ENCODE assay signal across 17 cellular contexts in genomic region chr1:109631513-109632260, GRCh38. TPM values are rescaled to one million over a fixed set of nuclear protein-coding genes. Genes with fewer than 3 reads are reported as not detected.
DNase-seq lines count a peak whose midpoint lies in the region; ATAC-seq, FAIRE-seq and TF ChIP-seq lines count a peak whose summit lies in the region.
"Had no signal": no experiment of that assay in that cellular context is flagged by ENCODE, and none has a peak within 500 bp of the region (broad histone marks: within the 10 kb centered on the region; RNA-seq: fewer than 3 reads in every experiment).

No MANE protein-coding gene starts in this region.

- peaks cover 18% of the 10 kb centered on the region for H3K4me1 Mint-ChIP-seq in activated T-cell treated with anti-CD3 and anti-CD28 coated beads, Interleukin-2, amount 50 U/mL, for 72 hours (ENCODE audit: low read depth)
- peaks cover 15% of the 10 kb centered on the region for H3K4me1 Mint-ChIP-seq in activated T-cell treated with anti-CD3 and anti-CD28 coated beads, Interleukin-2, amount 50 U/mL, for 4 hours (ENCODE audit: low read depth)
- H3K4me1 Mint-ChIP-seq in WTC11, result peaks cover 25% of the 10 kb centered on the region

- CTCF ChIA-PET in WTC11 (lab: Charles Lee), result interaction anchor here (1.2 to 4.6 kb wide), 8 partner anchors 8 to 145 kb away, joined by 3 to 100 read pairs (median 22); partner anchors contain the start of genes AMIGO1, AMPD2, GNAI3 and GNAT2

- H3K4me3 ChIP-seq in kidney (ENCODE audit: low read length in 2 of 2) (no peak overlapping the region), stomach smooth muscle (ENCODE audit: low read length in 2 of 2) (no peak overlapping the region)
- H3K4me3 ChIP-seq: GM23248, left ventricle myocardium inferior had no signal

- no peaks in the 10 kb centered on the region for H3K27me3 Mint-ChIP-seq in activated T-cell treated with anti-CD3 and anti-CD28 coated beads, Interleukin-2, amount 50 U/mL, for 72 hours (ENCODE audit: low read depth)
- no peaks in the 10 kb centered on the region for H3K27me3 Mint-ChIP-seq in activated T-cell treated with anti-CD3 and anti-CD28 coated beads, Interleukin-2, amount 50 U/mL, for 4 hours (ENCODE audit: low read depth)
- no peaks in the 10 kb centered on the region for H3K27me3 Mint-ChIP-seq in WTC11 (ENCODE audit: low read depth)
- H3K27me3 Mint-ChIP-seq: progenitor cell of endocrine pancreas had no signal

- H3K36me3 Mint-ChIP-seq in activated T-cell treated with anti-CD3 and anti-CD28 coated beads, Interleukin-2, amount 50 U/mL, for 72 hours (ENCODE audit: insufficient read depth in 2 of 2), result peaks cover 2 to 9% of the 10 kb centered on the region in 2 donors
- H3K36me3 Mint-ChIP-seq in activated T-cell treated with anti-CD3 and anti-CD28 coated beads, Interleukin-2, amount 50 U/mL, for 4 hours (ENCODE audit: insufficient read depth), result peaks cover 21% of the 10 kb centered on the region
- H3K36me3 Mint-ChIP-seq in WTC11, result peaks cover 30% of the 10 kb centered on the region

- POLR2A ChIA-PET in WTC11 (lab: Charles Lee), result no interaction called here

- no peak for DNase-seq in activated T-cell treated with anti-CD3 and anti-CD28 coated beads, Interleukin-2, amount 50 U/mL, for 72 hours
- no peak for DNase-seq in activated T-cell treated with anti-CD3 and anti-CD28 coated beads, Interleukin-2, amount 50 U/mL, for 4 hours
- DNase-seq in kidney, result peak; percentile 67
- no peak for DNase-seq in iPS-NIHi11 (ENCODE audit: low spot score)
- no peak for DNase-seq in WTC11 (ENCODE audit: low spot score)
- DNase-seq: activated CD8-positive, alpha-beta memory T cell treated with anti-CD3 and anti-CD28 coated beads, Interleukin-2, amount 50 U/mL, for 4 hours; foreskin melanocyte; GM23248; left ventricle myocardium inferior; stimulated activated CD4-positive, alpha-beta T cell treated with anti-CD3 and anti-CD28 coated beads, Interleukin-12 subunit alpha, Interleukin-12 subunit beta, amount 100 ng/mL, for 4 hours; stimulated activated naive CD8-positive, alpha-beta T cell treated with anti-CD3 and anti-CD28 coated beads, Interleukin-15, Interleukin-2, amounts not matched to agents 100 U/mL and 50 U/mL, for 24 hours had no signal

- H3K4me1 ChIP-seq in kidney (ENCODE audit: control insufficient read depth in 1 of 2, insufficient read depth in 1 of 2, low read depth in 1 of 2, low read length in 2 of 2), result peaks cover 4% of the 10 kb centered on the region in 2 donors
- peaks cover 34% of the 10 kb centered on the region for H3K4me1 ChIP-seq in stomach smooth muscle (ENCODE audit: control insufficient read depth, insufficient read depth, low read length)

- intact Hi-C loops in kidney (cut with DNase I), result no loop called here

- H3K27ac ChIP-seq in VCaP (peak overlapping the region; percentile 53), kidney (ENCODE audit: low read depth in 2 of 2, low read length in 2 of 2) (no peak overlapping the region), stomach smooth muscle (ENCODE audit: low read length) (peak overlapping the region; percentile 82)
- H3K27ac ChIP-seq: GM23248 had no signal

- no peak overlapping the region for H3K4me3 Mint-ChIP-seq in activated T-cell treated with anti-CD3 and anti-CD28 coated beads, Interleukin-2, amount 50 U/mL, for 72 hours
- H3K4me3 Mint-ChIP-seq in activated T-cell treated with anti-CD3 and anti-CD28 coated beads, Interleukin-2, amount 50 U/mL, for 4 hours, result no peak overlapping the region
- H3K4me3 Mint-ChIP-seq in WTC11, result no peak overlapping the region

- no peak for ATAC-seq in activated T-cell treated with anti-CD3 and anti-CD28 coated beads, Interleukin-2, amount 50 U/mL, for 72 hours (replicated peaks in 1 of 2)
- no peak for ATAC-seq in activated T-cell treated with anti-CD3 and anti-CD28 coated beads, Interleukin-2, amount 50 U/mL, for 4 hours
- no peak for ATAC-seq in HG03439 (IDR thresholded peaks at IDR 0.05; ENCODE audit: unreplicated experiment)
- ATAC-seq in WTC11, result no peak
- ATAC-seq: stimulated activated naive CD8-positive, alpha-beta T cell treated with anti-CD3 and anti-CD28 coated beads, Interleukin-15, Interleukin-2, amounts not matched to agents 100 U/mL and 50 U/mL, for 24 hours had no signal

- peak overlapping the region; percentile 44 for H3K27ac Mint-ChIP-seq in activated T-cell treated with anti-CD3 and anti-CD28 coated beads, Interleukin-2, amount 50 U/mL, for 72 hours
- no peak overlapping the region for H3K27ac Mint-ChIP-seq in WTC11
- H3K27ac Mint-ChIP-seq: progenitor cell of endocrine pancreas had no signal

- H3K9me3 ChIP-seq in kidney (ENCODE audit: control insufficient read depth in 1 of 2, low read length in 2 of 2), result no peaks in the 10 kb centered on the region
- no peaks in the 10 kb centered on the region for H3K9me3 ChIP-seq in stomach smooth muscle (ENCODE audit: control insufficient read depth in 2 of 2, low read length in 2 of 2)
- H3K9me3 ChIP-seq: left ventricle myocardium inferior had no signal

- FAIRE-seq in kidney (lab: Jason Lieb, UNC), result no peak

- no peak overlapping the region for H3K9ac ChIP-seq in kidney (ENCODE audit: low read length in 2 of 2)
- H3K9ac ChIP-seq in stomach smooth muscle (ENCODE audit: low read length in 2 of 2), result peak overlapping the region; percentile 5 to 11
- H3K9ac ChIP-seq: GM23248 had no signal

- H3K9me3 Mint-ChIP-seq in activated T-cell treated with anti-CD3 and anti-CD28 coated beads, Interleukin-2, amount 50 U/mL, for 72 hours, result no peaks in the 10 kb centered on the region
- no peaks in the 10 kb centered on the region for H3K9me3 Mint-ChIP-seq in activated T-cell treated with anti-CD3 and anti-CD28 coated beads, Interleukin-2, amount 50 U/mL, for 4 hours
- no peaks in the 10 kb centered on the region for H3K9me3 Mint-ChIP-seq in WTC11

- no peaks in the 10 kb centered on the region for H3K27me3 ChIP-seq in stomach smooth muscle (ENCODE audit: control insufficient read depth in 1 of 2, insufficient read depth in 2 of 2, low read length in 2 of 2)

- no peak for TF ChIP-seq CTCF in VCaP (conservative IDR thresholded peaks at IDR 0.05)
- TF ChIP-seq CTCF in kidney (IDR thresholded peaks at IDR 0.05; ENCODE audit: borderline replicate concordance, extremely low read depth, insufficient read depth), result no peak
- no peak for TF ChIP-seq CTCF in WTC11 (IDR thresholded peaks at IDR 0.05)

- H3K36me3 ChIP-seq in kidney (ENCODE audit: control insufficient read depth in 1 of 2, insufficient read depth in 2 of 2, low read length in 2 of 2), result peaks cover 17 to 37% of the 10 kb centered on the region in 2 donors
- peaks cover 16 to 30% of the 10 kb centered on the region in 2 donors for H3K36me3 ChIP-seq in stomach smooth muscle (ENCODE audit: control insufficient read depth in 2 of 2, insufficient read depth in 2 of 2, low read length in 2 of 2)

TF ChIP-seq in WTC11, 78 proteins besides CTCF, POLR2A, EP300 and RAD21:
- TF ChIP-seq NR3C1 (CRISPR knock-in tag; conservative IDR thresholded peaks at IDR 0.05; ENCODE audit: low read depth), result no peak
- TF ChIP-seq ZBTB21 (CRISPR knock-in tag; IDR thresholded peaks at IDR 0.05; ENCODE audit: borderline replicate concordance), result no peak
- TF ChIP-seq CREB1 (CRISPR knock-in tag; IDR thresholded peaks at IDR 0.05), result no peak
- TF ChIP-seq TP53 (CRISPR knock-in tag; IDR thresholded peaks at IDR 0.05), result no peak
- no peak for TF ChIP-seq JUN (CRISPR knock-in tag; IDR thresholded peaks at IDR 0.05)
- no peak for TF ChIP-seq MAX (CRISPR knock-in tag; IDR thresholded peaks at IDR 0.05)
TF ChIP-seq in WTC11: peak in this region for 0.

RNA-seq across cellular contexts. Expression of gene AMPD2, which starts 12.1 kb away (rescaled TPM):
- 10 to 100 TPM; 64.0 to 79.2 TPM for total RNA-seq in activated T-cell treated with anti-CD3 and anti-CD28 coated beads, Interleukin-2, amount 50 U/mL, for 72 hours
- total RNA-seq in activated T-cell treated with anti-CD3 and anti-CD28 coated beads, Interleukin-2, amount 50 U/mL, for 4 hours, result 100 to 1,000 TPM; 150 to 165 (median 151) TPM
- total RNA-seq in kidney (55.3 TPM), WTC11 (2021) (51.8 to 79.8 TPM (median 60.0 TPM) in 3 replicates)
- polyA plus RNA-seq in kidney (ENCODE audit: insufficient read depth, low read depth, low replicate concordance), result 21.1 TPM

RNA-seq across cellular contexts. Expression of gene GNAT2, which starts 12.3 kb away (rescaled TPM):
- under 1 TPM; 0.17 to 0.23 TPM for total RNA-seq in activated T-cell treated with anti-CD3 and anti-CD28 coated beads, Interleukin-2, amount 50 U/mL, for 72 hours
- 1 to 10 TPM in 1 of 3 donors, under 1 TPM in 2; 0.19 to 1.1 (median 0.24) TPM for total RNA-seq in activated T-cell treated with anti-CD3 and anti-CD28 coated beads, Interleukin-2, amount 50 U/mL, for 4 hours
- not detected for total RNA-seq in kidney
- not detected for polyA plus RNA-seq in kidney (ENCODE audit: insufficient read depth, low read depth, low replicate concordance)
- total RNA-seq in WTC11 (2021), result 0.14 TPM in 1 of 3 replicates, not detected in the others
- total RNA-seq: GM23248; left ventricle myocardium inferior; T-helper 1 cell treated with Interleukin-12 subunit alpha and Interleukin-12 subunit beta and Interleukin-4 antibody, amounts not matched to agents 30 ng/mL and 1 ng/mL, for 36 hours; ureter had no signal
- polyA plus RNA-seq: GM23248 had no signal

RNA-seq across cellular contexts. Expression of gene GSTM4, which starts 24.2 kb away (rescaled TPM):
- total RNA-seq in activated T-cell treated with anti-CD3 and anti-CD28 coated beads, Interleukin-2, amount 50 U/mL, for 72 hours, result 10 to 100 TPM; 23.5 to 31.1 TPM
- total RNA-seq in activated T-cell treated with anti-CD3 and anti-CD28 coated beads, Interleukin-2, amount 50 U/mL, for 4 hours, result 1 to 10 TPM; 3.7 to 6.9 (median 4.1) TPM
- total RNA-seq in kidney (34.0 TPM), WTC11 (2021) (16.4 to 18.1 TPM (median 16.7 TPM) in 3 replicates)
- polyA plus RNA-seq in kidney (ENCODE audit: insufficient read depth, low read depth, low replicate concordance), result 117 TPM

RNA-seq across cellular contexts. Expression of gene GSTM2, which starts 36.2 kb away (rescaled TPM):
- total RNA-seq in activated T-cell treated with anti-CD3 and anti-CD28 coated beads, Interleukin-2, amount 50 U/mL, for 72 hours, result 10 to 100 TPM; 40.2 to 41.9 TPM
- 1 to 10 TPM; 4.0 to 5.3 (median 4.4) TPM for total RNA-seq in activated T-cell treated with anti-CD3 and anti-CD28 coated beads, Interleukin-2, amount 50 U/mL, for 4 hours
- total RNA-seq in kidney (47.1 TPM), WTC11 (2021) (12.9 to 15.4 TPM (median 15.3 TPM) in 3 replicates)
- 116 TPM for polyA plus RNA-seq in kidney (ENCODE audit: insufficient read depth, low read depth, low replicate concordance)

RNA-seq across cellular contexts. Expression of gene GSTM1, which starts 55.9 kb away (rescaled TPM):
- total RNA-seq in activated T-cell treated with anti-CD3 and anti-CD28 coated beads, Interleukin-2, amount 50 U/mL, for 72 hours, result 10 to 100 TPM; 37.2 to 60.6 TPM
- 10 to 100 TPM in 2 of 3 donors, not detected in 1; 30.4 to 60.0 TPM for total RNA-seq in activated T-cell treated with anti-CD3 and anti-CD28 coated beads, Interleukin-2, amount 50 U/mL, for 4 hours
- total RNA-seq in kidney, result not detected
- 61.2 TPM for polyA plus RNA-seq in kidney (ENCODE audit: insufficient read depth, low read depth, low replicate concordance)
- total RNA-seq in WTC11 (2021), result not detected in 3 replicates
- total RNA-seq: GM23248, left ventricle myocardium inferior, ureter had no signal
- polyA plus RNA-seq: GM23248 had no signal

Comparison
In these comparisons a context has a peak if more than half of its experiments do, and no peak if none do; other contexts are left out.
1. H3K27ac ChIP-seq: peak in VCaP (single experiment) and stomach smooth muscle (single experiment); none in kidney (0 of 2).
2. H3K9ac ChIP-seq: peak in stomach smooth muscle (2 of 2); none in kidney (0 of 2).